In the genomic region with DNA sequence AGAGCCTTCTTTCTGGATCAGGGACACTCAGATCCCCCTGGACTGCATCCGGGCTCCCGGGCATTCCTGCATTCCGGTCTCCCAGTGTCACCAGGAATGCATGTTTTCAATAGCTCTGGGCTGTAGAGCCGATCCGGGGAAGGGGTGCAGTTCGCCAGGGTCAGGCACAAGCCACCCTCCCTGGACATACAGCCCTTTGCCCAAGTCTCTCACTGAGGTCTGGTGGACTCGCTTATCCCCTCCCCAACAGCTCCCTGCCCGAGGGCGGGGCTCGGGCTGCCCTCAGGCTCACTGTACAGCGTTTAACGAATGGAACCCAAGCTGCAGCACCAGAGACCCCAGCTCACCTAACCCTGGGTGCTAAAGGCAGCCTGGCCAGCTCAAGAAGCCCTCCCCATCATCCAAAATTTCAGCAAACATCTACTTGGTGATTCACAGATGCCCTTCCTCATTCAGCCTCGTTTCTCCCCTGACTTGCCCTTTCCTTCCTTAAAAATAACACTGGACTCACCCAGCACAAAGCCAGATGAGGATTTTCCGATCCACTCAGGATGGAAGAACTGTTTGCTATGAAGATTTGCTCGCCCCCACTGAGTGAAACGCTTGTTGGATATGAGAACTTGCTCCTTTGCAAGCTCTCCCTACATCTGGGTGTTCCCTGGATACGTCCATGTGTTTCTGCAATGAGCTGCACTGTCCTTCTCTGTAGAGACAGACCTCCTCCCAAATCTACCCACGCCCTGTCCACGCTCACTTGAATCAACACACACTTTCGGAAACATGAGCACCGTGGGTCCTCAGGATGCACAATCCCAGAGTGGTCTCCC, we compare ENCODE assay signal across 11 cellular contexts. TPM values are rescaled to one million over a fixed set of nuclear protein-coding genes. Genes with fewer than 3 reads are reported as not detected.
DNase-seq lines count a peak whose midpoint lies in the region; ATAC-seq and TF ChIP-seq lines count a peak whose summit lies in the region.
"Had no signal": no experiment of that assay in that cellular context is flagged by ENCODE, and none has a peak within 500 bp of the region (broad histone marks: within the 10 kb centered on the region; RNA-seq: fewer than 3 reads in every experiment).

No MANE protein-coding gene starts in this region.

- H3K9me3 ChIP-seq in endodermal cell (ENCODE audit: control insufficient read depth, low read length) (no peaks in the 10 kb centered on the region), mucosa of descending colon (no peaks in the 10 kb centered on the region)
- H3K9me3 ChIP-seq: BLaER1 treated with 17β-estradiol and CSF1 and Interleukin-3, amounts not matched to agents 10 nM and 100 nM had no signal

- H3K36me3 Mint-ChIP-seq in endodermal cell (ENCODE audit: low read depth) (peaks cover 64% of the 10 kb centered on the region), nephron progenitor cell (ENCODE audit: low read depth) (peaks cover 58% of the 10 kb centered on the region)
- H3K36me3 Mint-ChIP-seq: memory B cell had no signal

- H3K9me3 Mint-ChIP-seq in endodermal cell (no peaks in the 10 kb centered on the region), nephron progenitor cell (no peaks in the 10 kb centered on the region)
- H3K9me3 Mint-ChIP-seq: memory B cell had no signal

- H3K27ac ChIP-seq in endodermal cell (ENCODE audit: low read depth, low read length), result peak overlapping the region; percentile 61

- 85 to 87% methylated on average over 11 to 21 of the region's 21 CpGs for WGBS in endodermal cell (ENCODE audit: insufficient coverage in 1 of 2, insufficient read length in 1 of 2), 2 experiments

- intact Hi-C loops in mucosa of descending colon (cut with DNase I, micrococcal nuclease), result no loop called here

- no peaks in the 10 kb centered on the region for H3K27me3 ChIP-seq in endodermal cell (ENCODE audit: control insufficient read depth, insufficient read depth, low read length, poor library complexity, severe bottlenecking)
- H3K27me3 ChIP-seq: BLaER1 treated with 17β-estradiol and CSF1 and Interleukin-3, amounts not matched to agents 10 nM and 100 nM had no signal

- no peak overlapping the region for H3K9ac ChIP-seq in endodermal cell (ENCODE audit: extremely low read depth, low read length, poor library complexity, severe bottlenecking)

- no peak for TF ChIP-seq CTCF in endodermal cell (conservative IDR thresholded peaks at IDR 0.05)
- no peak for TF ChIP-seq CTCF in nephron progenitor cell (IDR thresholded peaks at IDR 0.05)
- no peak for TF ChIP-seq CTCF in mucosa of descending colon (IDR thresholded peaks at IDR 0.05)

- H3K27me3 Mint-ChIP-seq in endodermal cell (ENCODE audit: insufficient read depth) (no peaks in the 10 kb centered on the region), nephron progenitor cell (ENCODE audit: low read depth, poor library complexity) (no peaks in the 10 kb centered on the region)

- H3K4me3 ChIP-seq in endodermal cell (ENCODE audit: low read length) (no peak overlapping the region), mucosa of descending colon (no peak overlapping the region)
- H3K4me3 ChIP-seq: BLaER1 treated with 17β-estradiol and CSF1 and Interleukin-3, amounts not matched to agents 10 nM and 100 nM had no signal

- H3K4me1 ChIP-seq in endodermal cell (ENCODE audit: control insufficient read depth, insufficient read depth, low read length) (no peaks in the 10 kb centered on the region), mucosa of descending colon (ENCODE audit: low read depth) (no peaks in the 10 kb centered on the region)

- DNase-seq in AG08396 (ENCODE audit: low spot score) (peak; percentile 77), M059J (ENCODE audit: low read depth) (peak; percentile 83), endodermal cell (peak; percentile 74), nephron progenitor cell (no peak), cerebellar nuclear complex (lab: John Stamatoyannopoulos, UW) (no peak), mucosa of descending colon (no peak)
- DNase-seq: T-helper 17 cell had no signal

- H3K4me1 Mint-ChIP-seq in endodermal cell (no peaks in the 10 kb centered on the region), nephron progenitor cell (peaks cover 38% of the 10 kb centered on the region)
- H3K4me1 Mint-ChIP-seq: memory B cell had no signal

- H3K27ac Mint-ChIP-seq in endodermal cell (peak overlapping the region; percentile 83), nephron progenitor cell (peak overlapping the region; percentile 98)
- H3K27ac Mint-ChIP-seq: memory B cell, T-helper 17 cell had no signal

- H3K36me3 ChIP-seq in endodermal cell (ENCODE audit: control insufficient read depth, insufficient read depth, low read length) (peaks cover 88% of the 10 kb centered on the region), mucosa of descending colon (ENCODE audit: low read depth) (no peaks in the 10 kb centered on the region)

- H3K4me3 Mint-ChIP-seq in endodermal cell, result no peak overlapping the region
- no peak overlapping the region for H3K4me3 Mint-ChIP-seq in nephron progenitor cell
- H3K4me3 Mint-ChIP-seq: memory B cell, T-helper 17 cell had no signal

- ATAC-seq in GM21381 (IDR thresholded peaks at IDR 0.05; ENCODE audit: unreplicated experiment) (no peak), HG03025 (IDR thresholded peaks at IDR 0.05; ENCODE audit: low FRiP score, unreplicated experiment) (no peak), mucosa of descending colon (no peak)
- ATAC-seq: T-helper 17 cell had no signal

RNA-seq across cellular contexts. Expression of gene PXDN, which starts 58.1 kb away (rescaled TPM):
- total RNA-seq in M059J (2014; rRNA removed; shearing (Covaris generic)), result 94.5 and 115 TPM in 2 replicates
- total RNA-seq in endodermal cell (100 to 1,000 TPM; 212 to 247 TPM), mucosa of descending colon (10 to 100 TPM in 2 of 3 donors, 1 to 10 TPM in 1; 9.3 to 52.4 (median 11.9) TPM)
- 106 TPM for polyA plus RNA-seq in endodermal cell (2013, experiment 1 of 2)
- polyA plus RNA-seq in endodermal cell (2013, experiment 2 of 2), result 104 TPM
- total RNA-seq: T-helper 17 cell had no signal

Comparison
In these comparisons a context has a peak if more than half of its experiments do, and no peak if none do; other contexts are left out.
1. DNase-seq: peak in AG08396 (single experiment), M059J (single experiment) and endodermal cell (single experiment); none in nephron progenitor cell (single experiment), cerebellar nuclear complex (0 of 2) and mucosa of descending colon (0 of 3).